8 cellular contexts compared by ENCODE assay signal in the genomic region with DNA sequence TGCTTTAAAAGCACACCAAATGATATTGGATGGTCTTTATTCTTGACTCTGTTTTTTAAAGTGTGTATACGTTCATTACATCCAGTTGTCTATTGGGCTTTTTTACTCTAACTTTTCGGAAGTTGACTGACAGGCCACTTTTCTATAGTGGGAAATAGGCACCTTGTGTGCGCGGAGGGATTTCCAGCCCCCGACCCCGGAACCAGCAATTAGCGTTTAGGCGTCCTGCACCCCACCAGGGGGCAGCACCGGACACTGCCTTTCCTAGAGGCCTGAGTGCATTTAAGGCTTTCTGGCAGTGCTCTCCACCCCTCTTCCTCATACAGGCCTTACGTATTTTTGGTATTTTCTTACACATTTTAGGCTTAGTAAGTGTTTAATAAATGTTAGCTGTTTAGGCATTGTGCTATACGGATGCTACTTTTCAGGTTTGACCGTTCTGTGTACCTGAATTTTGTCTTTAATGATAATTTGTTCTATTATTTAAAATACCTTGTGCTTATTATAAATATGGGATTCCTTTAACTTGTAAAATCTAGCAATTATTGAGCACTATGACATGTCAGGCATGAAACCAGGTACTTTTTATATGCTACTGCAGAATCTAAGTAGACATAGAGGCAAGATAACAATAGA.
DNase-seq lines count a peak whose midpoint lies in the region; ATAC-seq, FAIRE-seq and TF ChIP-seq lines count a peak whose summit lies in the region.

No MANE protein-coding gene starts in this region.

- peak; percentile 64 to 86 for TF ChIP-seq CTCF in fibroblast of lung (conservative IDR thresholded peaks at IDR 0.05 in 1 of 2, IDR thresholded peaks at IDR 0.05 in 1 of 2; ENCODE audit: low read depth in 1 of 2, low read length in 2 of 2)
- TF ChIP-seq CTCF in pancreas (IDR thresholded peaks at IDR 0.05): peak; percentile 15 to 51 (median 48)
- TF ChIP-seq CTCF in type B pancreatic cell (conservative IDR thresholded peaks at IDR 0.05): peak; percentile 86

- H3K4me1 ChIP-seq in fibroblast of lung (ENCODE audit: control insufficient read depth, extremely low read depth, insufficient read depth, low read length) (no peaks in the 10 kb centered on the region), pancreas (no peaks in the 10 kb centered on the region)

- peak; percentile 70 for ATAC-seq in HG02870 (IDR thresholded peaks at IDR 0.05; ENCODE audit: unreplicated experiment)
- peak in 3 of 4 donors; percentile 69 to 79 (median 70) for ATAC-seq in pancreas

- no peak overlapping the region for H2AFZ ChIP-seq in fibroblast of lung (ENCODE audit: low read length)

- H4K20me1 ChIP-seq in fibroblast of lung (ENCODE audit: control insufficient read depth, extremely low read depth, insufficient read depth, low read length): no peaks in the 10 kb centered on the region

- no peak overlapping the region for H3K4me2 ChIP-seq in fibroblast of lung (ENCODE audit: extremely low read depth, insufficient read depth, low read length)

- no peaks in the 10 kb centered on the region for H3K79me2 ChIP-seq in fibroblast of lung (ENCODE audit: control insufficient read depth, insufficient read depth, low read length)

- peak overlapping the region in 1 of 4 experiments; percentile 17 for H3K4me3 ChIP-seq in fibroblast of lung (replicated peaks in 1 of 4; ENCODE audit: control extremely low read depth in 1 of 4, insufficient read depth in 1 of 4, low read depth in 3 of 4, low read length in 4 of 4)
- H3K4me3 ChIP-seq in pancreas: no peak overlapping the region

- no peaks in the 10 kb centered on the region for H3K9me3 Mint-ChIP-seq in type B pancreatic cell

- no peaks in the 10 kb centered on the region for H3K36me3 ChIP-seq in fibroblast of lung (ENCODE audit: control insufficient read depth, insufficient read depth, low read length)
- no peaks in the 10 kb centered on the region for H3K36me3 ChIP-seq in pancreas

- H3K36me3 Mint-ChIP-seq in type B pancreatic cell: no peaks in the 10 kb centered on the region

- H3K27ac ChIP-seq in fibroblast of lung (ENCODE audit: insufficient read depth, low read length) (no peak overlapping the region), pancreas (no peak overlapping the region)

- H3K27me3 ChIP-seq in fibroblast of lung (ENCODE audit: control insufficient read depth, insufficient read depth, low read length) (no peaks in the 10 kb centered on the region), pancreas (no peaks in the 10 kb centered on the region)

- intact Hi-C loops in pancreas (cut with DNase I): no loop called here

- H3K27ac Mint-ChIP-seq in type B pancreatic cell: no peak overlapping the region

- H3K9me3 ChIP-seq in fibroblast of lung (ENCODE audit: control insufficient read depth, insufficient read depth, low read depth, low read length): no peaks in the 10 kb centered on the region
- no peaks in the 10 kb centered on the region for H3K9me3 ChIP-seq in pancreas

- no peak for FAIRE-seq in pancreas (lab: Jason Lieb, UNC)

- DNase-seq in NCI-H345 (lab: John Stamatoyannopoulos, UW) (peak; percentile 3), NCI-H345 treated with DMSO at 0.1 percent for 48 hours (lab: John Stamatoyannopoulos, UW; ENCODE audit: unreplicated experiment) (no peak), NCI-H69 (lab: John Stamatoyannopoulos, UW) (peak; percentile 71), fibroblast of lung (ENCODE audit: low read depth in 2 of 2) (peak in 1 of 2 donors; percentile 79), pancreas (peak; percentile 29 to 81 (median 42)), type B pancreatic cell (ENCODE audit: extremely low spot score, unreplicated experiment) (no peak)
- peak; percentile 23 for DNase-seq in activated CD8-positive, alpha-beta memory T cell treated with anti-CD3 and anti-CD28 coated beads, Interleukin-2, amount 50 U/mL, for 24 hours (ENCODE audit: extremely low read depth)

- no peaks in the 10 kb centered on the region for H3K27me3 Mint-ChIP-seq in type B pancreatic cell

- H3K4me3 Mint-ChIP-seq in type B pancreatic cell: no peak overlapping the region

- H3K4me1 Mint-ChIP-seq in type B pancreatic cell (ENCODE audit: unreplicated experiment): peaks cover 15% of the 10 kb centered on the region

- no peak overlapping the region for H3K9ac ChIP-seq in fibroblast of lung (ENCODE audit: insufficient read depth, low read length)

- WGBS in pancreas, 2 donors: 51 to 60% methylated on average over 12 of the region's 12 CpGs

Comparison
In these comparisons a context has a peak if more than half of its experiments do, and no peak if none do; other contexts are left out.
1. DNase-seq: peak in NCI-H345 (single experiment), NCI-H69 (single experiment), activated CD8-positive, alpha-beta memory T cell treated with anti-CD3 and anti-CD28 coated beads, Interleukin-2, amount 50 U/mL, for 24 hours (single experiment) and pancreas (6 of 6); none in NCI-H345 treated with DMSO at 0.1 percent for 48 hours (single experiment) and type B pancreatic cell (single experiment).
2. Peak in every context shown above with its lines, with median percentiles within 50 percentile points of each other: CTCF ChIP-seq.